8 cellular contexts compared by ENCODE assay signal in the genomic region with DNA sequence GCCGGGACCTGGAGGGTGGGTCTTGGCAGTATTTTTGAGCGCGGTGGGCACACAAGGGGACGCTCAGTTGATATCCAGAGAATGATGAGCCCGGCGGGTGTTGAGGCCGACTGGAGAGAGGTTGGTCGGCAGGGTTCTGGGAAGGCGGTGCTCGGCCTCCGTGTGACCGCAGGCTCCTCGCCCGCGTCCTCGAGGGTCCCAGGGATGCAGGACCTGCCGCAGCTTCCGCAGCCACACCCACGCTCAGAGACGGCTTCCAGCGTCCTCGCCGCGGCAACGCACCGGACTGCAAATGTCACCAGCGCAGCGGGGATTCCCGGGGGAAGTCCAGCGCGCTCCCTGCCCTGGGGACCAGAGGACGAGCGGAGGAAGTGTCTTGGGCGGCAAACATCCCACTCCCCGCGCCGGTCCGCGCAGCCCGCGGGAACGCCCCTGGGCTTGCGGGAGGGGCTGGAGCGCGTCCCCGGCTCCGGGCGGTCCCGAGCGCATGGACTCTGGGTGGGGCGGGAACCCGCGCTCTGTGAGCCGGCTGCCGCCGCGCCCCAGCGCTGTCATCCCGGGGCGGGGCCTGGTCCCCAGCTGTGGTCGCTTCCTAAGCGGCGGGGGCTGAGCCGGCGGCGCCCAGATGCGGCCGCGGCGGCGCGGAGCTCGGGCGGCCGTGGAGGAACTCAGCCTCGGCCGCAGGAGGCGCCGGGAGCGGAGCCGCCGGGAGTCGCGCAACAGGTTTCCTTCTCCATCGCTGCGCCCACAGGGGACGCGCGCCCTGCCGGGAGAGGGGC. TPM values are rescaled to one million over a fixed set of nuclear protein-coding genes. Genes with fewer than 3 reads are reported as not detected.
DNase-seq lines count a peak whose midpoint lies in the region; ATAC-seq, FAIRE-seq and TF ChIP-seq lines count a peak whose summit lies in the region.

TSS of gene STX11 (plus strand) at position 624 of the 779 bp plus-strand sequence. CDS start 36,111 bp downstream, outside the sequence.

- peak; percentile 58 for DNase-seq in GM12892 (ENCODE audit: insufficient read length)
- no peak for DNase-seq in HFF-Myc (ENCODE audit: extremely low read depth, low read depth)
- DNase-seq in NB4 (ENCODE audit: low read depth): peak; percentile 86
- peak; percentile 18 for DNase-seq in choroid plexus epithelial cell (ENCODE audit: low read depth)
- no peak for DNase-seq in HepG2 (ENCODE audit: low spot score)
- peak; percentile 82 for DNase-seq in stimulated activated CD4-positive, alpha-beta T cell treated with anti-CD3 and anti-CD28 coated beads, Interleukin-4, amount 100 ng/mL, for 24 hours
- DNase-seq in NCI-H1694 (lab: John Stamatoyannopoulos, UW): no peak

- no peak for TF ChIP-seq EP300 in HepG2 (IDR thresholded peaks at IDR 0.05; ENCODE audit: low read depth in 2 of 2, low read length in 2 of 2)
- TF ChIP-seq EP300 in HepG2 (CRISPR knock-in tag; IDR thresholded peaks at IDR 0.05; ENCODE audit: borderline replicate concordance): no peak

- TF ChIP-seq RAD21 in HepG2 (CRISPR knock-in tag; IDR thresholded peaks at IDR 0.05): 0 out of 2 replicates have a peak, but pooled peaks have one; percentile 18

- H3K4me1 ChIP-seq in HepG2 (ENCODE audit: insufficient read depth, low read length): peaks cover 9% of the 10 kb centered on the region

- H3K27ac ChIP-seq in HepG2 (ENCODE audit: extremely low read length, insufficient read depth, low read length): no peak within 1 kb of the TSS

- no peak within 1 kb of the TSS for H2AFZ ChIP-seq in HepG2 (ENCODE audit: low read length)

- ATAC-seq in activated CD4-positive, CD25-positive, alpha-beta regulatory T cell treated with anti-CD3 and anti-CD28 coated beads, Interleukin-2, amount 50 U/mL, for 24 hours: peak; percentile 72
- peak; percentile 91 for ATAC-seq in HepG2

- POLR2A ChIA-PET in HepG2 (lab: Yijun Ruan, JAX): no interaction called here

- H4K20me1 ChIP-seq in HepG2 (ENCODE audit: insufficient read depth, low read length): no peaks in the 10 kb centered on the region

- H3K36me3 ChIP-seq in HepG2 (replicated peaks in 1 of 2; ENCODE audit: control insufficient read depth in 1 of 2, insufficient read depth in 2 of 2, low read length in 2 of 2): no peaks in the 10 kb centered on the region

- 3% methylated on average over 33 of the region's 90 CpGs for WGBS in HepG2 (ENCODE audit: low lambda C conversion rate)

- H3K4me3 ChIP-seq in HFF-Myc (replicated peaks; ENCODE audit: low read depth, low read length) (peak within 1 kb of the TSS; percentile 60), NB4 (ENCODE audit: low read depth, low read length) (peak within 1 kb of the TSS; percentile 66), choroid plexus epithelial cell (ENCODE audit: low read depth, low read length) (peak within 1 kb of the TSS; percentile 70), HepG2 (replicated peaks in 1 of 3; ENCODE audit: insufficient read depth in 1 of 3, low read depth in 2 of 3, low read length in 3 of 3) (peak within 1 kb of the TSS; percentile 60 to 77 (median 71))

- CTCF ChIA-PET in HepG2 (lab: Yijun Ruan, JAX; ENCODE audit: low intra/inter-chr PET ratio, low total read pairs): no interaction called here

- no peak for TF ChIP-seq CTCF in HFF-Myc (IDR thresholded peaks at IDR 0.05; ENCODE audit: low read depth, low read length, missing control alignments)
- TF ChIP-seq CTCF in NB4 (IDR thresholded peaks at IDR 0.05; ENCODE audit: low read depth, low read length): no peak
- no peak for TF ChIP-seq CTCF in choroid plexus epithelial cell (conservative IDR thresholded peaks at IDR 0.05; ENCODE audit: low read depth, low read length)
- no peak for TF ChIP-seq CTCF in HepG2 (CRISPR knock-in tag; IDR thresholded peaks at IDR 0.05)

- no TSS peak for BruUV-seq in HepG2 (replicated peaks; lab: Mats Ljungman, UMichigan)

- H3K9me3 ChIP-seq in HepG2 (ENCODE audit: low read length): no peaks in the 10 kb centered on the region

- TF ChIP-seq POLR2A in GM12892 (IDR thresholded peaks at IDR 0.05; ENCODE audit: low read depth, low read length) (peak; percentile 87), NB4 (IDR thresholded peaks at IDR 0.05; ENCODE audit: extremely low read depth, insufficient read length) (peak; percentile 52), HepG2 (IDR thresholded peaks at IDR 0.05; ENCODE audit: insufficient read depth in 1 of 2, low read depth in 2 of 2, low read length in 2 of 2) (no peak)

- in situ Hi-C loops in HepG2 (cut with HindIII; ENCODE audit: extremely low pct_ligation_motif_present, low pct_unique_long_range_greater_than_20kb): no loop called here

- H3K9ac ChIP-seq in HepG2 (ENCODE audit: insufficient read depth, low read depth, low read length): no peak within 1 kb of the TSS

- H3K79me2 ChIP-seq in HepG2 (ENCODE audit: insufficient read depth, low read length): no peaks in the 10 kb centered on the region

- FAIRE-seq in GM12892 (lab: Jason Lieb, UNC): peak; percentile 92
- FAIRE-seq in HepG2 (lab: Jason Lieb, UNC): no peak

- intact Hi-C loops in HepG2 (cut with micrococcal nuclease; ENCODE audit: unreplicated experiment): loop anchor here (2.0 kb wide), 1 partner anchor 67 kb away; no protein-coding TSS in a partner anchor

- H3K27me3 ChIP-seq in HepG2 (ENCODE audit: control insufficient read depth in 1 of 2, insufficient read depth in 2 of 2, low read length in 2 of 2): peaks cover 2 to 47% of the 10 kb centered on the region in 2 experiments; a peak in 4 of 5 replicates

- H3K4me2 ChIP-seq in HepG2 (ENCODE audit: low read depth, low read length): peak within 1 kb of the TSS; percentile 85

TF ChIP-seq in HepG2, 621 proteins besides CTCF, POLR2A, EP300 and RAD21 (continues in another document):
- TF ChIP-seq PAXIP1 (CRISPR knock-in tag; conservative IDR thresholded peaks at IDR 0.05) (no peak), ZNF788 (CRISPR knock-in tag; IDR thresholded peaks at IDR 0.05; ENCODE audit: borderline replicate concordance) (no peak; the same call in 1 of the 2 replicates), ZFAT (CRISPR knock-in tag; conservative IDR thresholded peaks at IDR 0.05) (0 out of 2 replicates have a peak, but pooled peaks have one; percentile 44), ZNF75D (CRISPR knock-in tag; IDR thresholded peaks at IDR 0.05; ENCODE audit: borderline replicate concordance) (no peak)

RNA-seq across cellular contexts. Expression of gene STX11, which starts in this region (rescaled TPM):
- 8.2 TPM for polyA plus RNA-seq in GM12892 (2012; ENCODE audit: missing spikeins)
- not detected in 2 replicates for total RNA-seq in HepG2 (2016; rRNA removed; fragmentation: Illumina TruSeq; extraction: Trizol)
- total RNA-seq in HepG2 (2016; cell fraction: cytosol; rRNA removed; fragmentation: Illumina TruSeq; extraction: Trizol; ENCODE audit: low read depth): not detected in 2 replicates
- total RNA-seq in HepG2 (2016; cell fraction: insoluble cytoplasmic fraction; rRNA removed; fragmentation: Illumina TruSeq; extraction: Trizol): not detected in 2 replicates
- not detected in 2 replicates for total RNA-seq in HepG2 (2016; cell fraction: membrane; rRNA removed; fragmentation: Illumina TruSeq; extraction: Trizol)
- not detected in 2 replicates for total RNA-seq in HepG2 (2016; cell fraction: nucleus; rRNA removed; fragmentation: Illumina TruSeq; extraction: Trizol)
- polyA plus RNA-seq in HepG2 (2011; rRNA removed): 0.03 and 0.07 TPM in 2 replicates
- polyA plus RNA-seq in HepG2 (2011; cell fraction: cytosol; rRNA removed): 0.04 TPM in 2 replicates
- 0.13 TPM in 1 of 2 replicates, not detected in the other for polyA plus RNA-seq in HepG2 (2011; cell fraction: nucleus; rRNA removed)
- polyA plus RNA-seq in HepG2 (2012): 0.07 TPM in 1 of 2 replicates, not detected in the other
- polyA plus RNA-seq in HepG2 (2016; cell fraction: cytosol; fragmentation: Illumina TruSeq; extraction: Trizol; ENCODE audit: low read depth): not detected in 2 replicates
- polyA plus RNA-seq in HepG2 (2016; cell fraction: insoluble cytoplasmic fraction; fragmentation: Illumina TruSeq; extraction: Trizol; ENCODE audit: low read depth): not detected in 2 replicates
- not detected in 2 replicates for polyA plus RNA-seq in HepG2 (2016; cell fraction: membrane; fragmentation: Illumina TruSeq; extraction: Trizol; ENCODE audit: low read depth)
- not detected in 2 replicates for polyA plus RNA-seq in HepG2 (2016; cell fraction: nucleus; fragmentation: Illumina TruSeq; extraction: Trizol; ENCODE audit: insufficient read depth, low read depth)
- polyA minus RNA-seq in HepG2 (2011; rRNA and poly(A)+ RNA removed; ENCODE audit: low replicate concordance): 1.4 TPM in 1 of 2 replicates, not detected in the other
- 0.44 TPM in 1 of 2 replicates, not detected in the other for polyA minus RNA-seq in HepG2 (2011; cell fraction: cytosol; rRNA and poly(A)+ RNA removed)
- polyA minus RNA-seq in HepG2 (2011; cell fraction: nucleus; rRNA and poly(A)+ RNA removed): not detected in 2 replicates

Comparison
In these comparisons a context has a peak if more than half of its experiments do, and no peak if none do; other contexts are left out.
1. DNase-seq: peak in GM12892 (single experiment), NB4 (single experiment), choroid plexus epithelial cell (single experiment) and stimulated activated CD4-positive, alpha-beta T cell treated with anti-CD3 and anti-CD28 coated beads, Interleukin-4, amount 100 ng/mL, for 24 hours (single experiment); none in HFF-Myc (single experiment), HepG2 (single experiment) and NCI-H1694 (single experiment).
2. POLR2A ChIP-seq: peak in GM12892 (single experiment) and NB4 (single experiment); none in HepG2 (0 of 2).
3. Peak in every context shown above with its lines, with median percentiles within 50 percentile points of each other: H3K4me3 ChIP-seq.